In the genomic region with DNA sequence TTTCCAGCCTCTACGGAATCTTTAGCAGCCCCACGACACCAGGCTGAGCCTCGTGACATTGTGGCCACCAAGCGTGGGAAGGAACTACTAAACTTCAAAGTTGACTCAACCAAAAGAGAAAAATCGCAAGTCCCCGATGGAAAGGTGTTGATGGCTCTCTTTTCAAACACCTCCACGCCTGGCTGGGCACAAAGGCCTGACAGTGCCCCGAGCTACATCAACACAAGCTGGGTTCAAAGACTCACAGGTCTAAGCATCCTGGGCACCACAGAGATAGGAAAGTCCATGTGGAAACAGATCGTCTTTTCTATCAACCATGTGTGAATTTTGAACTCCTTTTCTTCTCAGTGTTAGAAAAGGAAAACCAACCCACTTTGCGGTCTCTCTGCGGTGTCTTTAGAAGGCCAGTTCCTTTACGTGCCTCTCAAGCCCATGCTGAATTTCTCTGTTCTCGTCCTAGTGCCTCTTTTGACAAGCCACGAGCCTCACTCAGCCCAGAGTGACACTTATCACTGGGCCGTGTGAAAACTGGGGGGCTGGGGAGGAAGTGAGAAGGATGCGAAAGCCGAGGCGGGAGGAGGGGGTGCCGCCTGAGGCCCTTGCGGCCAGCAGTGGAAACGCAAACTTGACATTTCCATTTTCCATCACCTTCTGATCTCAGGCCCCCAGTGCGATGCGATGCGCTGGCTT, we compare ENCODE assay signal across 8 cellular contexts. TPM values are rescaled to one million over a fixed set of nuclear protein-coding genes. Genes with fewer than 3 reads are reported as not detected.
A peak's percentile ranks its signal among the peaks of the same experiment; 100 is the strongest.
DNase-seq lines count a peak whose midpoint lies in the region; ATAC-seq and TF ChIP-seq lines count a peak whose summit lies in the region.

No MANE protein-coding gene starts in this region.

- peak overlapping the region; percentile 54 for H3K4me3 Mint-ChIP-seq in activated CD8-positive, alpha-beta T cell treated with anti-CD3 and anti-CD28 coated beads for 36 hours
- no peak overlapping the region for H3K4me3 Mint-ChIP-seq in Caco-2 (ENCODE audit: unreplicated experiment)

- peak overlapping the region; percentile 97 for H3K27ac Mint-ChIP-seq in activated CD8-positive, alpha-beta T cell treated with anti-CD3 and anti-CD28 coated beads for 36 hours
- H3K27ac Mint-ChIP-seq in Caco-2 (ENCODE audit: unreplicated experiment), result no peak overlapping the region

- POLR2A ChIA-PET in AG04450 (lab: Yijun Ruan, JAX) (no interaction called here), Caco-2 (lab: Charles Lee) (no interaction called here)
- POLR2A ChIA-PET in activated CD8-positive, alpha-beta T cell treated with anti-CD3 and anti-CD28 coated beads for 36 hours (lab: Charles Lee), result interaction anchor here (0.8 to 2.0 kb wide), 12 partner anchors 8 to 100 kb away, joined by 3 to 9 read pairs (median 3); a partner anchor contains a TSS

- no peaks in the 10 kb centered on the region for H3K36me3 ChIP-seq in right atrium auricular region
- no peaks in the 10 kb centered on the region for H3K36me3 ChIP-seq in Caco-2 (ENCODE audit: control insufficient read depth, insufficient read depth, low read length)

- peaks cover 9% of the 10 kb centered on the region for H3K36me3 Mint-ChIP-seq in activated CD8-positive, alpha-beta T cell treated with anti-CD3 and anti-CD28 coated beads for 36 hours (ENCODE audit: low read depth)
- no peaks in the 10 kb centered on the region for H3K36me3 Mint-ChIP-seq in Caco-2 (ENCODE audit: insufficient read depth, unreplicated experiment)

- H3K9me3 Mint-ChIP-seq in activated CD8-positive, alpha-beta T cell treated with anti-CD3 and anti-CD28 coated beads for 36 hours, result no peaks in the 10 kb centered on the region
- no peaks in the 10 kb centered on the region for H3K9me3 Mint-ChIP-seq in Caco-2 (ENCODE audit: unreplicated experiment)

- peak; percentile 68 for ATAC-seq in GM19351 (IDR thresholded peaks at IDR 0.05; ENCODE audit: unreplicated experiment)
- peak; percentile 59 for ATAC-seq in HG03442 (IDR thresholded peaks at IDR 0.05; ENCODE audit: unreplicated experiment)
- peak; percentile 78 for ATAC-seq in activated CD8-positive, alpha-beta T cell treated with anti-CD3 and anti-CD28 coated beads for 36 hours

- H3K9me3 ChIP-seq in AG04450 (ENCODE audit: control insufficient read depth, insufficient read depth, low read length) (no peaks in the 10 kb centered on the region), right atrium auricular region (no peaks in the 10 kb centered on the region), Caco-2 (no peaks in the 10 kb centered on the region)

- H3K27ac ChIP-seq in AG04450 (ENCODE audit: low read depth, low read length) (no peak overlapping the region), right atrium auricular region (peak overlapping the region; percentile 78 to 91)

- H3K4me1 ChIP-seq in right atrium auricular region (peaks cover 0 to 95% of the 10 kb centered on the region in 2 donors), Caco-2 (no peaks in the 10 kb centered on the region)

- no peaks in the 10 kb centered on the region for H3K27me3 Mint-ChIP-seq in activated CD8-positive, alpha-beta T cell treated with anti-CD3 and anti-CD28 coated beads for 36 hours
- H3K27me3 Mint-ChIP-seq in Caco-2 (ENCODE audit: insufficient read depth, unreplicated experiment), result peaks cover 4% of the 10 kb centered on the region

- H3K4me1 Mint-ChIP-seq in activated CD8-positive, alpha-beta T cell treated with anti-CD3 and anti-CD28 coated beads for 36 hours (ENCODE audit: low read depth), result peaks cover 82% of the 10 kb centered on the region
- no peaks in the 10 kb centered on the region for H3K4me1 Mint-ChIP-seq in Caco-2 (ENCODE audit: low read depth, unreplicated experiment)

- DNase-seq in AG04450 (ENCODE audit: low read depth, low spot score) (no peak), right atrium auricular region (ENCODE audit: low spot score) (no peak), HuH-7 (ENCODE audit: low spot score) (no peak), Caco-2 (no peak)
- DNase-seq in activated CD8-positive, alpha-beta T cell treated with anti-CD3 and anti-CD28 coated beads for 36 hours, result peak; percentile 94
- DNase-seq in stimulated activated CD8-positive, alpha-beta memory T cell treated with anti-CD3 and anti-CD28 coated beads, Interleukin-15, amount 100 ng/mL, for 24 hours (ENCODE audit: low read depth), result peak; percentile 57

- H3K27me3 ChIP-seq in AG04450 (ENCODE audit: control insufficient read depth, insufficient read depth, low read length), result no peaks in the 10 kb centered on the region
- no peaks in the 10 kb centered on the region for H3K27me3 ChIP-seq in right atrium auricular region
- no peaks in the 10 kb centered on the region for H3K27me3 ChIP-seq in Caco-2 (replicated peaks; ENCODE audit: control insufficient read depth, insufficient read depth, low read length)

- BruUV-seq in Caco-2 (replicated peaks; lab: Mats Ljungman, UMichigan), result no TSS peak

- intact Hi-C loops in activated CD8-positive, alpha-beta T cell treated with anti-CD3 and anti-CD28 coated beads for 36 hours (cut with micrococcal nuclease), result loop anchor here (1.0 to 10.0 kb wide), 5 partner anchors 26 to 147 kb away; a partner anchor contains a TSS
- intact Hi-C loops in Caco-2 (cut with micrococcal nuclease; ENCODE audit: unreplicated experiment), result no loop called here

- TF ChIP-seq CTCF in AG04450 (IDR thresholded peaks at IDR 0.05; ENCODE audit: low read depth, low read length) (peak; percentile 10; the same call in 1 of the 2 replicates), right atrium auricular region (IDR thresholded peaks at IDR 0.05) (no peak), Caco-2 (IDR thresholded peaks at IDR 0.05; ENCODE audit: insufficient read depth in 1 of 2, low read depth in 1 of 2, low read length in 1 of 2, severe bottlenecking in 1 of 2, unreplicated experiment in 1 of 2) (no peak)
- peak; percentile 47 for TF ChIP-seq CTCF in activated CD8-positive, alpha-beta T cell treated with anti-CD3 and anti-CD28 coated beads for 36 hours (IDR thresholded peaks at IDR 0.05)

- H3K4me3 ChIP-seq in AG04450 (ENCODE audit: low read depth, low read length) (no peak overlapping the region), right atrium auricular region (no peak overlapping the region), Caco-2 (ENCODE audit: low read depth, low read length) (no peak overlapping the region)

- CTCF ChIA-PET in AG04450 (lab: Charles Lee) (interaction anchor here (1.6 kb wide), 1 partner anchor 12 kb away, joined by 4 read pairs; no protein-coding TSS in a partner anchor), Caco-2 (lab: Charles Lee) (no interaction called here)
- CTCF ChIA-PET in activated CD8-positive, alpha-beta T cell treated with anti-CD3 and anti-CD28 coated beads for 36 hours (lab: Charles Lee), result interaction anchor here (1.0 to 2.2 kb wide), 11 partner anchors 17 to 187 kb away, joined by 3 to 13 read pairs (median 5); a partner anchor contains a TSS

RNA-seq across cellular contexts. Expression of a gene that starts 59.4 kb away (rescaled TPM):
- polyA plus RNA-seq in AG04450 (2011; rRNA removed), result 2.7 and 3.0 TPM in 2 replicates
- polyA minus RNA-seq in AG04450 (2011; rRNA and poly(A)+ RNA removed), result 5.3 and 6.4 TPM in 2 replicates
- 10 to 100 TPM; 12.3 to 12.9 TPM for total RNA-seq in activated CD8-positive, alpha-beta T cell treated with anti-CD3 and anti-CD28 coated beads for 36 hours
- total RNA-seq in right atrium auricular region (10 to 100 TPM; 66.2 to 96.3 TPM), Caco-2 (2022) (0.65 and 0.84 TPM in 2 replicates)

Comparison
In these comparisons a context has a peak if more than half of its experiments do, and no peak if none do; other contexts are left out.
1. DNase-seq: peak in activated CD8-positive, alpha-beta T cell treated with anti-CD3 and anti-CD28 coated beads for 36 hours (single experiment) and stimulated activated CD8-positive, alpha-beta memory T cell treated with anti-CD3 and anti-CD28 coated beads, Interleukin-15, amount 100 ng/mL, for 24 hours (single experiment); none in AG04450 (single experiment), right atrium auricular region (single experiment), HuH-7 (single experiment) and Caco-2 (0 of 2).
2. CTCF ChIP-seq: peak in AG04450 (single experiment) and activated CD8-positive, alpha-beta T cell treated with anti-CD3 and anti-CD28 coated beads for 36 hours (single experiment); none in right atrium auricular region (0 of 2) and Caco-2 (0 of 2).
3. RNA of a gene that starts 59.4 kb away (total RNA-seq): 66.2 to 96.3 TPM in right atrium auricular region; 12.3 to 12.9 TPM in activated CD8-positive, alpha-beta T cell treated with anti-CD3 and anti-CD28 coated beads for 36 hours and 0.65 to 0.84 TPM in Caco-2; every median in the first group is over 4 times any median in the second.
4. Peak in every context shown above with its lines, with median percentiles within 50 percentile points of each other: ATAC-seq.